Comparison of ENCODE assay signal across 17 cellular contexts in the genomic region with DNA sequence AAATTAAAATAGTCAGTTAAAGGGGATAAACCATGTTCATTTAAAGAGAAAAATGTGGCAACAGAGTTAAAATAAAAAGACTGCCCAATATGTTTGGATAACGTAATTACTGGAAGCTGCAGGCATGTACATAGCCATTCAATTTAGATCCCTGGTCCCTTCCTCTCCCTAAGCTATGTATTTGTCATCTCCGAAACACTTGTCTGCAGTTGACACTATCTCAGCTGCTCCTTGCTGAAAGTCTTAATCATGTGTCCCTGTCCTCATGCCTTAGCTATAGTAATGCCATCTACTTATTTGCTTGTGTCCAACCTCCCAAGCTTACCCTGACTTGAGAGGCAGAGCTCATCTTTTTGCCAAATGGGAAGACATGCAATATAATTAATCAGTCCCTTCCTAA.
DNase-seq lines count a peak whose midpoint lies in the region; ATAC-seq and TF ChIP-seq lines count a peak whose summit lies in the region.
"Had no signal": no experiment of that assay in that cellular context is flagged by ENCODE, and none has a peak within 500 bp of the region (broad histone marks: within the 10 kb centered on the region; RNA-seq: fewer than 3 reads in every experiment).

No MANE protein-coding gene starts in this region.

- H3K4me3 Mint-ChIP-seq in brain (peak overlapping the region in 1 of 5 experiments; percentile 41), nephron (no peak overlapping the region)
- H3K4me3 Mint-ChIP-seq: CD4-positive, alpha-beta T cell had no signal

- H3K4me3 ChIP-seq in left ventricle myocardium inferior = no peak overlapping the region
- no peak overlapping the region for H3K4me3 ChIP-seq in tibial artery

- H3K27me3 ChIP-seq in left ventricle myocardium inferior (ENCODE audit: low read depth) (no peaks in the 10 kb centered on the region), tibial artery (no peaks in the 10 kb centered on the region)

- TF ChIP-seq CTCF in left ventricle myocardium inferior (IDR thresholded peaks at IDR 0.05; ENCODE audit: borderline replicate concordance) (no peak), brain (conservative IDR thresholded peaks at IDR 0.05) (no peak), nephron (IDR thresholded peaks at IDR 0.05; ENCODE audit: unreplicated experiment in 3 of 3) (no peak), tibial artery (IDR thresholded peaks at IDR 0.05) (no peak)

- H3K36me3 ChIP-seq in left ventricle myocardium inferior = no peaks in the 10 kb centered on the region
- H3K36me3 ChIP-seq in tibial artery = no peaks in the 10 kb centered on the region

- H3K27me3 Mint-ChIP-seq in brain (no peaks in the 10 kb centered on the region), nephron (ENCODE audit: low read depth) (no peaks in the 10 kb centered on the region)
- H3K27me3 Mint-ChIP-seq: CD4-positive, alpha-beta T cell had no signal

- intact Hi-C loops in left ventricle myocardium inferior (cut with micrococcal nuclease) = no loop called here
- intact Hi-C loops in left ventricle myocardium superior (cut with micrococcal nuclease) = no loop called here
- intact Hi-C loops in tibial artery (cut with DNase I; ENCODE audit: low total_unique reads) = no loop called here

- DNase-seq in left ventricle myocardium inferior (no peak), left ventricle myocardium superior (no peak), tibial artery (no peak), mucosa of gallbladder (ENCODE audit: low spot score) (no peak)
- no peak for DNase-seq in activated CD4-positive, CD25-positive, alpha-beta regulatory T cell treated with anti-CD3 and anti-CD28 coated beads, Interleukin-2, amount 50 U/mL, for 72 hours
- DNase-seq: Calu3; CD4-positive, alpha-beta T cell; NCI-H1048; NCI-H146; NCI-H345; NCI-H526 treated with DMSO at 0.1 percent for 48 hours; NK-92 treated with Interleukin-12 subunit alpha and Interleukin-12 subunit beta, amount 100 ng/mL, for 24 hours; Right ventricle myocardium superior had no signal

- H3K4me1 Mint-ChIP-seq in brain (peaks cover 36% of the 10 kb centered on the region), nephron (peaks cover 40% of the 10 kb centered on the region)

- peak overlapping the region; percentile 74 for H3K27ac ChIP-seq in left ventricle myocardium inferior (replicated peaks)
- H3K27ac ChIP-seq in tibial artery = peak overlapping the region; percentile 14 to 46

- H3K9me3 Mint-ChIP-seq in brain (peaks cover 11 to 36% (median 27%) of the 10 kb centered on the region in 5 experiments), nephron (peaks cover 34% of the 10 kb centered on the region)
- H3K9me3 Mint-ChIP-seq: CD4-positive, alpha-beta T cell had no signal

- H3K36me3 Mint-ChIP-seq in brain = peaks cover 38% of the 10 kb centered on the region
- H3K36me3 Mint-ChIP-seq in nephron (ENCODE audit: low read depth) = peaks cover 55% of the 10 kb centered on the region

- ATAC-seq in left ventricle myocardium superior = no peak
- ATAC-seq in HG03280 (IDR thresholded peaks at IDR 0.05; ENCODE audit: unreplicated experiment) = no peak
- ATAC-seq: HCT116 had no signal

- H3K4me1 ChIP-seq in left ventricle myocardium inferior (peaks cover 31% of the 10 kb centered on the region), tibial artery (peaks cover 0 to 66% (median 44%) of the 10 kb centered on the region in 4 donors)

- H3K9me3 ChIP-seq in left ventricle myocardium inferior (replicated peaks) (peaks cover 8% of the 10 kb centered on the region), tibial artery (no peaks in the 10 kb centered on the region)

- H3K27ac Mint-ChIP-seq in brain (peak overlapping the region; percentile 7 to 91 (median 83)), nephron (peak overlapping the region; percentile 82 to 95 (median 87))
- H3K27ac Mint-ChIP-seq: CD4-positive, alpha-beta T cell had no signal
